ENCODE assay signal across 8 cellular contexts in the genomic region with DNA sequence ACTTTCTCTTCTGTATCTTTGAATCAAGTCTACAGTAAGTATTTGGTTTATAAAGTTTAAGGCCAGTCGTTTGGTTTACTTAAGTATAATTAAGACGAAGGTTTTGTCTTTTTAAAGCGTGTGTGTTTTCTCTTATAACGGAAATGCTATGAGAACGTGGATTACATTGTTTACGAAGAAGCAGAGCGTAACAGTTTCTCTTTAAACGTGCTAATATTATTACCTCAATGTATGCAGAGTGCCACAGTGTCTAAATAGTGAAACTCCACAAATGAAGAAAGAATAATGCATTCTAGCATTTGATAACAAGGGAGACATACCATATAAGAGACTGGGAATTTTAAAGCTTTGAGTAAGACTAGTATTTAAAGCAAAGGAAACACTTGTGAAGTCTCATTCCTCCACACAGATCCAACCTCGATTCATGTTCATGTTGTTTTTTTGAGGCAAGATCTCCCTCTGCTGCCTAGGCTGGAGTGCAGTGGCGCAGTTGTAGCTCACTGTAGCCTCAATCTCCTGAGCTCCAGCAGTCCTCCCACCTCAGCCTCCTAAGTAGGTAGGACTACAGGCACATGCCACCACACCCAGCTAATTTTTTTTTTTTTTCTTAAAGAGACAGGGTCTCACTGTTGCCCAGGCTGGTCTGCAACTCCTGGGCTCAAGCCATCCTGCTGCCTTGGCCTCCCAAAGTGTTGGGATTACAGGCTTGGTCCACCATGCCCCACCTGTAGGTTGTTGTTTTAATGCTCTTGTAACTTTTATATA. TPM values are rescaled to one million over a fixed set of nuclear protein-coding genes. Genes with fewer than 3 reads are reported as not detected.
DNase-seq lines count a peak whose midpoint lies in the region; ATAC-seq and TF ChIP-seq lines count a peak whose summit lies in the region.

No MANE protein-coding gene starts in this region.

- 4 to 9% (median 8%) methylated on average over 10 of the region's 10 CpGs for WGBS in spleen, 5 donors

- POLR2A ChIA-PET in OCI-LY7 (lab: Charles Lee) = interaction anchor here (0.6 to 3.1 kb wide), 9 partner anchors 16 to 250 kb away, joined by 3 to 9 read pairs (median 3); a partner anchor contains a TSS

- TF ChIP-seq CTCF in OCI-LY7 (conservative IDR thresholded peaks at IDR 0.05; ENCODE audit: low read length) = peak; percentile 74
- peak in 5 of 11 experiments; percentile 14 to 28 (median 23) for TF ChIP-seq CTCF in spleen (IDR thresholded peaks at IDR 0.05 in 8 of 11, conservative IDR thresholded peaks at IDR 0.05 in 3 of 11)

- CTCF ChIA-PET in OCI-LY7 (lab: Charles Lee; ENCODE audit: unreplicated experiment) = interaction anchor here (0.7 to 1.0 kb wide), 3 partner anchors 10 to 111 kb away, joined by 3 to 5 read pairs (median 4); no protein-coding TSS in a partner anchor

- no peaks in the 10 kb centered on the region for H3K9me3 ChIP-seq in OCI-LY7 (ENCODE audit: low read length)
- H3K9me3 ChIP-seq in spleen = no peaks in the 10 kb centered on the region

- H4K20me1 ChIP-seq in OCI-LY7 (ENCODE audit: insufficient read depth, low read length) = no peaks in the 10 kb centered on the region

- no peaks in the 10 kb centered on the region for H3K27me3 ChIP-seq in spleen (replicated peaks in 1 of 7)

- H3K27ac ChIP-seq in OCI-LY7 (ENCODE audit: low read depth, low read length, poor library complexity, severe bottlenecking) (peak overlapping the region; percentile 40), spleen (peak overlapping the region; percentile 45 to 98 (median 96))

- H3K9me2 ChIP-seq in OCI-LY7 (ENCODE audit: insufficient read depth, low read length) = no peaks in the 10 kb centered on the region

- no peak for TF ChIP-seq POLR2A in spleen (IDR thresholded peaks at IDR 0.05)

- peaks cover 41% of the 10 kb centered on the region for H3K4me1 Mint-ChIP-seq in activated naive CD4-positive, alpha-beta T cell treated with anti-CD3 and anti-CD28 coated beads, Interleukin-2, amount 50 U/mL, for 24 hours

- peaks cover 65% of the 10 kb centered on the region for H3K79me2 ChIP-seq in OCI-LY7 (ENCODE audit: insufficient read depth, low read depth, low read length)

- intact Hi-C loops in cardiac septum (cut with DNase I) = no loop called here
- intact Hi-C loops in left cardiac atrium (cut with DNase I) = no loop called here
- intact Hi-C loops in OCI-LY7 (cut with micrococcal nuclease; ENCODE audit: unreplicated experiment) = loop anchor here (1.0 to 2.0 kb wide), 2 partner anchors 109 to 216 kb away; no protein-coding TSS in a partner anchor
- intact Hi-C loops in spleen (cut with DNase I; ENCODE audit: low total_unique reads) = no loop called here

- H3K9me3 Mint-ChIP-seq in activated naive CD4-positive, alpha-beta T cell treated with anti-CD3 and anti-CD28 coated beads, Interleukin-2, amount 50 U/mL, for 24 hours = no peaks in the 10 kb centered on the region

- no peak overlapping the region; the same call in 1 of the 2 replicates for H2AFZ ChIP-seq in OCI-LY7 (ENCODE audit: low read length)

- H3K4me3 Mint-ChIP-seq in activated naive CD4-positive, alpha-beta T cell treated with anti-CD3 and anti-CD28 coated beads, Interleukin-2, amount 50 U/mL, for 24 hours = peak overlapping the region; percentile 96

- ATAC-seq in left cardiac atrium = no peak

- peak overlapping the region; percentile 82 for H3K4me2 ChIP-seq in OCI-LY7 (ENCODE audit: low read length)

- BruUV-seq in OCI-LY7 (replicated peaks; lab: Mats Ljungman, UMichigan) = TSS peak; percentile 78

- no peaks in the 10 kb centered on the region for H3K27me3 Mint-ChIP-seq in activated naive CD4-positive, alpha-beta T cell treated with anti-CD3 and anti-CD28 coated beads, Interleukin-2, amount 50 U/mL, for 24 hours

- peaks cover 22% of the 10 kb centered on the region for H3K36me3 ChIP-seq in OCI-LY7 (ENCODE audit: insufficient read depth, low read length)
- H3K36me3 ChIP-seq in spleen = peaks cover 0 to 6% (median 3%) of the 10 kb centered on the region in 6 donors

- H3K36me3 Mint-ChIP-seq in activated naive CD4-positive, alpha-beta T cell treated with anti-CD3 and anti-CD28 coated beads, Interleukin-2, amount 50 U/mL, for 24 hours = peaks cover 8% of the 10 kb centered on the region

- H3K4me3 ChIP-seq in OCI-LY7 (ENCODE audit: low read depth, low read length, poor library complexity, severe bottlenecking) = peak overlapping the region; percentile 92
- peak overlapping the region; percentile 73 for H3K4me3 ChIP-seq in iPS-11a (ENCODE audit: low read depth, low read length)
- H3K4me3 ChIP-seq in spleen = peak overlapping the region; percentile 63 to 82 (median 72)

- peaks cover 23% of the 10 kb centered on the region for H3K4me1 ChIP-seq in OCI-LY7 (ENCODE audit: insufficient read depth, low read length, poor library complexity, severe bottlenecking)
- H3K4me1 ChIP-seq in spleen = peaks cover 17 to 57% (median 31%) of the 10 kb centered on the region in 6 donors

- DNase-seq in cardiac septum (ENCODE audit: low spot score) (peak; percentile 46), left cardiac atrium (no peak), OCI-LY7 (ENCODE audit: low spot score) (peak; percentile 70), spleen (no peak), NCI-H1048 (lab: John Stamatoyannopoulos, UW) (no peak), NCI-H146 (lab: John Stamatoyannopoulos, UW) (no peak)

- H3K27ac Mint-ChIP-seq in activated naive CD4-positive, alpha-beta T cell treated with anti-CD3 and anti-CD28 coated beads, Interleukin-2, amount 50 U/mL, for 24 hours = peak overlapping the region; percentile 93

RNA-seq across cellular contexts. Expression of a gene that starts 1.6 kb away (rescaled TPM):
- total RNA-seq in cardiac septum (5.8 TPM), left cardiac atrium (1 to 10 TPM; 4.6 to 6.3 TPM), OCI-LY7 (2022) (17.2 and 18.8 TPM in 2 replicates), spleen (10 to 100 TPM in 5 of 7 donors, 1 to 10 TPM in 2; 9.3 to 14.7 (median 11.8) TPM)
- 9.5 and 9.8 TPM in 2 replicates for total RNA-seq in OCI-LY7 (2014; rRNA removed; shearing (Covaris generic))
- 1 to 10 TPM; 2.2 to 3.8 (median 3.0) TPM for polyA plus RNA-seq in spleen

RNA-seq across cellular contexts. Expression of a gene that starts 47.3 kb away (rescaled TPM):
- total RNA-seq in cardiac septum (39.6 TPM), left cardiac atrium (10 to 100 TPM; 46.9 to 58.7 TPM), OCI-LY7 (2022) (110 and 115 TPM in 2 replicates), spleen (100 to 1,000 TPM in 4 of 7 donors, 10 to 100 TPM in 3; 61.0 to 243 (median 108) TPM)
- 194 and 232 TPM in 2 replicates for total RNA-seq in OCI-LY7 (2014; rRNA removed; shearing (Covaris generic))
- 10 to 100 TPM; 32.4 to 39.0 (median 36.6) TPM for polyA plus RNA-seq in spleen

Comparison
In these comparisons a context has a peak if more than half of its experiments do, and no peak if none do; other contexts are left out.
1. DNase-seq: peak in cardiac septum (single experiment) and OCI-LY7 (single experiment); none in left cardiac atrium (single experiment), spleen (single experiment), NCI-H1048 (single experiment) and NCI-H146 (single experiment).
2. Peak in every context shown above with its lines, with median percentiles within 50 percentile points of each other: H3K4me3 ChIP-seq.